In genomic region chr2:61882850-61883249, GRCh38 we compare ENCODE assay signal across 36 cellular contexts. TPM values are rescaled to one million over a fixed set of nuclear protein-coding genes. Genes with fewer than 3 reads are reported as not detected.
"Had no signal": no experiment of that assay in that cellular context is flagged by ENCODE, and none has a peak within 500 bp of the region (broad histone marks: within the 10 kb centered on the region; RNA-seq: fewer than 3 reads in every experiment).

No MANE protein-coding gene starts in this region.

- H2AFZ ChIP-seq: PC-9 had no signal

- H3K4me2 ChIP-seq: PC-9 had no signal

- H3K4me3 Mint-ChIP-seq: activated B cell treated with CpG ODN at 0.5 μM for 24 hours; activated CD4-positive, alpha-beta memory T cell treated with anti-CD3 and anti-CD28 coated beads for 36 hours; activated naive CD4-positive, alpha-beta T cell treated with anti-CD3 and anti-CD28 coated beads for 36 hours; activated T-helper 1 cell treated with anti-CD3 and anti-CD28 coated beads, Interleukin-12 subunit alpha, Interleukin-12 subunit beta, Interleukin-2, Interleukin-4 antibody, amounts not matched to agents 30 ng/mL and 10 ng/mL and 1 ng/mL, durations not matched to agents 14 hours and 24 hours and 36 hours; central memory CD8-positive, alpha-beta T cell; T-cell had no signal

- H3K9me3 Mint-ChIP-seq: activated B cell treated with CpG ODN at 0.5 μM for 24 hours; activated CD4-positive, alpha-beta memory T cell treated with anti-CD3 and anti-CD28 coated beads for 36 hours; activated naive CD4-positive, alpha-beta T cell treated with anti-CD3 and anti-CD28 coated beads for 36 hours; activated naive CD4-positive, alpha-beta T cell treated with anti-CD3 and anti-CD28 coated beads, Interleukin-2, amount 50 U/mL, for 72 hours; activated T-helper 1 cell treated with anti-CD3 and anti-CD28 coated beads, Interleukin-12 subunit alpha, Interleukin-12 subunit beta, Interleukin-2, Interleukin-4 antibody, amounts not matched to agents 30 ng/mL and 10 ng/mL and 1 ng/mL, durations not matched to agents 14 hours and 24 hours and 36 hours; central memory CD8-positive, alpha-beta T cell; T-cell had no signal

- H3K27me3 Mint-ChIP-seq: activated B cell treated with CpG ODN at 0.5 μM for 24 hours; activated CD4-positive, alpha-beta memory T cell treated with anti-CD3 and anti-CD28 coated beads for 36 hours; central memory CD8-positive, alpha-beta T cell; T-cell had no signal

- H3K27ac ChIP-seq: ascending aorta, cardiac muscle cell, PC-9, RWPE1, VCaP had no signal

- H3K27me3 ChIP-seq: ascending aorta, cardiac muscle cell had no signal

- FAIRE-seq: RCC 7860 had no signal

- DNase-seq: activated B cell treated with CpG ODN at 0.5 μM for 24 hours; activated CD4-positive, alpha-beta memory T cell treated with anti-CD3 and anti-CD28 coated beads for 36 hours; activated CD4-positive, alpha-beta T cell treated with anti-CD3 and anti-CD28 coated beads for 4 hours; activated CD4-positive, alpha-beta T cell treated with anti-CD3 and anti-CD28 coated beads, Interleukin-2, amount 50 U/mL, for 1 hour; activated CD4-positive, CD25-positive, alpha-beta regulatory T cell treated with anti-CD3 and anti-CD28 coated beads, Interleukin-2, amount 50 U/mL, for 72 hours; activated CD8-positive, alpha-beta memory T cell treated with anti-CD3 and anti-CD28 coated beads, Interleukin-2, amount 50 U/mL, for 4 hours; activated gamma-delta T cell treated with Interleukin-2 at 50 U/mL for 16 hours; activated naive CD4-positive, alpha-beta T cell treated with anti-CD3 and anti-CD28 coated beads for 36 hours; amygdala; KG1; MM.1S; MV-4-11; NCI-H1092; NCI-H1436 treated with DMSO at 0.1 percent for 48 hours; NCI-H1694 treated with DMSO at 0.1 percent for 48 hours; NCI-H2029; NCI-H2171; NCI-H510A; NCI-H526; NCI-H748 treated with DMSO at 0.1 percent for 48 hours; NK-92 treated with Interleukin-12 subunit alpha and Interleukin-12 subunit beta, amount 100 ng/mL, for 24 hours; PC-9; SIG-M5; T-cell; T-helper 2 cell; T-helper 9 cell had no signal

- H3K9me3 ChIP-seq: ascending aorta had no signal

- H3K27ac Mint-ChIP-seq: activated B cell treated with CpG ODN at 0.5 μM for 24 hours; activated CD4-positive, alpha-beta memory T cell treated with anti-CD3 and anti-CD28 coated beads for 36 hours; activated naive CD4-positive, alpha-beta T cell treated with anti-CD3 and anti-CD28 coated beads for 36 hours; activated T-helper 1 cell treated with anti-CD3 and anti-CD28 coated beads, Interleukin-12 subunit alpha, Interleukin-12 subunit beta, Interleukin-2, Interleukin-4 antibody, amounts not matched to agents 30 ng/mL and 10 ng/mL and 1 ng/mL, durations not matched to agents 14 hours and 24 hours and 36 hours; T-cell had no signal

- H3K4me3 ChIP-seq: ascending aorta, cardiac muscle cell, PC-9 had no signal

- ATAC-seq: activated naive CD4-positive, alpha-beta T cell treated with anti-CD3 and anti-CD28 coated beads, Interleukin-2, amount 50 U/mL, for 72 hours; Right ventricle myocardium inferior; SK-N-SH treated with all-trans-retinoic acid at 6 μM for 48 hours; T-cell had no signal

RNA-seq across cellular contexts. Expression of gene FAM161A, which starts 29.0 kb away (rescaled TPM):
- total RNA-seq: ascending aorta had no signal
